In the genomic region with DNA sequence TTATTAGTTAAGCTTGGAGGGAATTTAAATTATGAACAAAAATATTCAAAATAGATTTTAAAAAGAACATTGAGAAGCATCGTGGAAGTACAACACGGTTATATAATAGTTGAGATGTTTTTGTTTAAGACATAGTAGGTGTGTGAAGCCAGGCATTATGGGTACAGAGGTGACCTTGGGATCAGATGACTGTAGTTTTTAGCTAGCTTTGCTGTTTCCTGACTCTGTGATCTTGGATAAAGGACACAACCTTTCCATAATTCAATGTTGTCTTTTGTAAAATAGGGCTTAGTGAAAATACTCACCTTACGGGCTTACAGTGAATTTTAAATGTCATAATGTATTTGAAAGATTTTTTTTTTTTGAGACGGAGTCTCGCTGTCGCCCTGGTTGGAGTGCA, we compare ENCODE assay signal across 1 cellular context.
TF ChIP-seq lines count a peak whose summit lies in the region.

No MANE protein-coding gene starts in this region.

TF ChIP-seq in K562, 482 proteins besides CTCF, POLR2A, EP300 and RAD21 (continued from another document):
- TF ChIP-seq RREB1 (CRISPR knock-in tag; IDR thresholded peaks at IDR 0.05) (no peak), DEAF1 (CRISPR knock-in tag; IDR thresholded peaks at IDR 0.05) (no peak)
- TF ChIP-seq, protein P1, sequence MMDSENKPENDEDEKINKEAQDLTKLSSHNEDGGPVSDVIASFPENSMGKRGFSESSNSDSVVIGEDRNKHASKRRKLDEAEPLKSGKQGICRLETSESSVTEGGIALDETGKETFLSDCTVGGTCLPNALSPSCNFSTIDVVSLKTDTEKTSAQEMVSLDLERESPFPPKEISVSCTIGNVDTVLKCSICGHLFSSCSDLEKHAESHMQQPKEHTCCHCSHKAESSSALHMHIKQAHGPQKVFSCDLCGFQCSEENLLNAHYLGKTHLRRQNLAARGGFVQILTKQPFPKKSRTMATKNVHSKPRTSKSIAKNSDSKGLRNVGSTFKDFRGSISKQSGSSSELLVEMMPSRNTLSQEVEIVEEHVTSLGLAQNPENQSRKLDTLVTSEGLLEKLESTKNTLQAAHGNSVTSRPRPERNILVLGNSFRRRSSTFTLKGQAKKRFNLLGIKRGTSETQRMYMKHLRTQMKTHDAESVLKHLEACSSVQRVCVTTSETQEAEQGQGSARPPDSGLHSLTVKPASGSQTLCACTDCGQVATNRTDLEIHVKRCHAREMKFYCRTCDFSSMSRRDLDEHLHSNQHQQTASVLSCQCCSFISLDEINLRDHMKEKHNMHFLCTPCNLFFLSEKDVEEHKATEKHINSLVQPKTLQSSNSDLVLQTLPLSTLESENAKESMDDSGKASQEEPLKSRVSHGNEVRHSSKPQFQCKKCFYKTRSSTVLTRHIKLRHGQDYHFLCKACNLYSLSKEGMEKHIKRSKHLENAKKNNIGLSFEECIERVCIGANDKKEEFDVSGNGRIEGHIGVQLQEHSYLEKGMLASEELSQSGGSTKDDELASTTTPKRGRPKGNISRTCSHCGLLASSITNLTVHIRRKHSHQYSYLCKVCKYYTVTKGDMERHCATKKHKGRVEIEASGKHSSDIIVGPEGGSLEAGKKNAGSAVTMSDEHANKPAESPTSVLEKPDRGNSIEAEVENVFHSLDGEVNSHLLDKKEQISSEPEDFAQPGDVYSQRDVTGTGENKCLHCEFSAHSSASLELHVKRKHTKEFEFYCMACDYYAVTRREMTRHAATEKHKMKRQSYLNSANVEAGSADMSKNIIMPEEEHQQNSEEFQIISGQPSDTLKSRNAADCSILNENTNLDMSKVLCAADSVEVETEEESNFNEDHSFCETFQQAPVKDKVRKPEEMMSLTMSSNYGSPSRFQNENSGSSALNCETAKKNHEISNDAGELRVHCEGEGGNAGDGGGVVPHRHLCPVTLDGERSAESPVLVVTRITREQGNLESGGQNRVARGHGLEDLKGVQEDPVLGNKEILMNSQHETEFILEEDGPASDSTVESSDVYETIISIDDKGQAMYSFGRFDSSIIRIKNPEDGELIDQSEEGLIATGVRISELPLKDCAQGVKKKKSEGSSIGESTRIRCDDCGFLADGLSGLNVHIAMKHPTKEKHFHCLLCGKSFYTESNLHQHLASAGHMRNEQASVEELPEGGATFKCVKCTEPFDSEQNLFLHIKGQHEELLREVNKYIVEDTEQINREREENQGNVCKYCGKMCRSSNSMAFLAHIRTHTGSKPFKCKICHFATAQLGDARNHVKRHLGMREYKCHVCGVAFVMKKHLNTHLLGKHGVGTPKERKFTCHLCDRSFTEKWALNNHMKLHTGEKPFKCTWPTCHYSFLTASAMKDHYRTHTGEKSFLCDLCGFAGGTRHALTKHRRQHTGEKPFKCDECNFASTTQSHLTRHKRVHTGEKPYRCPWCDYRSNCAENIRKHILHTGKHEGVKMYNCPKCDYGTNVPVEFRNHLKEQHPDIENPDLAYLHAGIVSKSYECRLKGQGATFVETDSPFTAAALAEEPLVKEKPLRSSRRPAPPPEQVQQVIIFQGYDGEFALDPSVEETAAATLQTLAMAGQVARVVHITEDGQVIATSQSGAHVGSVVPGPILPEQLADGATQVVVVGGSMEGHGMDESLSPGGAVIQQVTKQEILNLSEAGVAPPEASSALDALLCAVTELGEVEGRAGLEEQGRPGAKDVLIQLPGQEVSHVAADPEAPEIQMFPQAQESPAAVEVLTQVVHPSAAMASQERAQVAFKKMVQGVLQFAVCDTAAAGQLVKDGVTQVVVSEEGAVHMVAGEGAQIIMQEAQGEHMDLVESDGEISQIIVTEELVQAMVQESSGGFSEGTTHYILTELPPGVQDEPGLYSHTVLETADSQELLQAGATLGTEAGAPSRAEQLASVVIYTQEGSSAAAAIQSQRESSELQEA (IDR thresholded peaks at IDR 0.05; ENCODE audit: low read depth): no peak
